8 cellular contexts compared by ENCODE assay signal in genomic region chr10:106567629-106568028, GRCh38.
"Had no signal": no experiment of that assay in that cellular context is flagged by ENCODE, and none has a peak within 500 bp of the region (broad histone marks: within the 10 kb centered on the region; RNA-seq: fewer than 3 reads in every experiment).

No MANE protein-coding gene starts in this region.

- H3K9ac ChIP-seq: GM23248 had no signal

- H2AFZ ChIP-seq: GM23248 had no signal

- ATAC-seq: HCT116, K562 had no signal

- DNase-seq: GM23248, GOT3, H7, HFFc6 had no signal

- H3K27ac ChIP-seq: GM23248 had no signal

- H3K4me3 ChIP-seq: GM23248, HAP-1, K562 had no signal

- H3K4me1 ChIP-seq: HAP-1 had no signal

- FAIRE-seq: HTR-8/SVneo, K562 had no signal

- H3K9me3 ChIP-seq: HAP-1 had no signal

- H3K36me3 ChIP-seq: HAP-1 had no signal
